ENCODE assay signal across 8 cellular contexts in genomic region chr1:170663441-170664282, GRCh38. TPM values are rescaled to one million over a fixed set of nuclear protein-coding genes. Genes with fewer than 3 reads are reported as not detected.
A peak's percentile ranks its signal among the peaks of the same experiment; 100 is the strongest.
DNase-seq lines count a peak whose midpoint lies in the region; ATAC-seq, FAIRE-seq and TF ChIP-seq lines count a peak whose summit lies in the region.

PRRX1 (plus strand) TSS chr1:170664131; CDS start chr1:170664219, 88 bp downstream.

- no peaks in the 10 kb centered on the region; the same call in 1 of the 2 replicates for H3K9me3 ChIP-seq in IMR-90 (ENCODE audit: control insufficient read depth, insufficient read depth, low read length)

- TF ChIP-seq RAD21 in IMR-90 (IDR thresholded peaks at IDR 0.05; ENCODE audit: low read length) = no peak

- peak within 1 kb of the TSS; percentile 93 for H3K4me2 ChIP-seq in IMR-90 (ENCODE audit: low read depth, low read length)

- POLR2A ChIA-PET in IMR-90 (lab: Charles Lee; ENCODE audit: unreplicated experiment) = no interaction called here

- peak within 1 kb of the TSS; percentile 83 for H2AK9ac ChIP-seq in IMR-90 (replicated peaks; ENCODE audit: low read depth, low read length, poor library complexity)

- H2BK120ac ChIP-seq in IMR-90 (ENCODE audit: low read depth, low read length) = peak within 1 kb of the TSS; percentile 94

- no peaks in the 10 kb centered on the region for H3K27me3 ChIP-seq in IMR-90 (ENCODE audit: control insufficient read depth, insufficient read depth, low read length)

- BruUV-seq in IMR-90 (replicated peaks; lab: Mats Ljungman, UMichigan) = TSS peak; percentile 69

- no peaks in the 10 kb centered on the region for H3K9me1 ChIP-seq in IMR-90 (ENCODE audit: insufficient read depth, low read length)

- TF ChIP-seq POLR2A in IMR-90 (IDR thresholded peaks at IDR 0.05; ENCODE audit: low read depth, low read length) = 0 out of 2 replicates have a peak, but pooled peaks have one; percentile 21

- peak within 1 kb of the TSS; percentile 90 for H3K18ac ChIP-seq in IMR-90 (ENCODE audit: low read depth, low read length)

- H2AK5ac ChIP-seq in IMR-90 (ENCODE audit: low read depth, low read length) = peak within 1 kb of the TSS; percentile 56; the same call in 1 of the 2 replicates

- peaks cover 5 to 45% of the 10 kb centered on the region in 2 experiments; a peak in 3 of 4 replicates for H3K79me1 ChIP-seq in IMR-90 (ENCODE audit: low read depth in 1 of 2, low read length in 2 of 2)

- in situ Hi-C loops in IMR-90 (cut with MboI; ENCODE audit: low sequenced_read_pairs) = loop anchor here (10.0 to 25.0 kb wide), 3 partner anchors 129 to 726 kb away; partner anchors contain the start of gene GORAB

- H3K27ac ChIP-seq in 22Rv1 (0 out of 2 replicates have a peak within 1 kb of the TSS, but pooled peaks have one; percentile 13), IMR-90 (ENCODE audit: insufficient read depth, low read length) (peak within 1 kb of the TSS; percentile 80)

- TF ChIP-seq CTCF in 22Rv1 (IDR thresholded peaks at IDR 0.05) (no peak), IMR-90 (conservative IDR thresholded peaks at IDR 0.05; ENCODE audit: low read depth, low read length) (no peak), epithelial cell of esophagus (IDR thresholded peaks at IDR 0.05; ENCODE audit: insufficient read depth, low read depth, low read length, missing control alignments) (no peak), D721Med (IDR thresholded peaks at IDR 0.05; ENCODE audit: insufficient read depth, missing control alignments) (no peak)

- peak within 1 kb of the TSS; percentile 94 for H3K56ac ChIP-seq in IMR-90 (ENCODE audit: extremely low read depth, insufficient read depth, low read length)

- WGBS in IMR-90 (ENCODE audit: extremely low coverage in 2 of 2, insufficient read length in 1 of 2), 2 experiments = no CpG with 5 or more reads among the region's 26 CpGs

- intact Hi-C loops in IMR-90 (cut with micrococcal nuclease) = loop anchor here (1.0 to 10.0 kb wide), 11 partner anchors 101 to 734 kb away; partner anchors contain the start of gene KIFAP3
- intact Hi-C loops in left colon (cut with DNase I, micrococcal nuclease) = no loop called here

- CTCF ChIA-PET in IMR-90 (lab: Yijun Ruan, JAX) = interaction anchor here (1.0 kb wide), 1 partner anchor 102 kb away, joined by 3 read pairs; no protein-coding TSS in a partner anchor

- H3K23ac ChIP-seq in IMR-90 (ENCODE audit: low read depth, low read length) = peak within 1 kb of the TSS; percentile 94

- FAIRE-seq in D721Med (lab: Jason Lieb, UNC) = no peak

- dilution Hi-C loops in IMR-90 (cut with HindIII; ENCODE audit: low sequenced_read_pairs, unreplicated experiment) = no loop called here

- H3K4me3 ChIP-seq in IMR-90 (ENCODE audit: insufficient read depth, low read depth, low read length) (peak within 1 kb of the TSS; percentile 88), epithelial cell of esophagus (ENCODE audit: low read length) (peak within 1 kb of the TSS; percentile 23)

- H2BK5ac ChIP-seq in IMR-90 (ENCODE audit: low read depth, low read length, poor library complexity, severe bottlenecking) = peak within 1 kb of the TSS; percentile 89

- H2AFZ ChIP-seq in IMR-90 (replicated peaks; ENCODE audit: low read length, poor library complexity) = peak within 1 kb of the TSS; percentile 91

- peak within 1 kb of the TSS; percentile 71; the same call in 1 of the 3 replicates for H2BK15ac ChIP-seq in IMR-90 (ENCODE audit: low read depth, low read length)

- H2BK20ac ChIP-seq in IMR-90 (ENCODE audit: low read depth, low read length) = peak within 1 kb of the TSS; percentile 85

- peak within 1 kb of the TSS; percentile 78 for H4K91ac ChIP-seq in IMR-90 (ENCODE audit: insufficient read depth, low read depth, low read length)

- H3K4ac ChIP-seq in IMR-90 (ENCODE audit: low read depth, low read length) = peak within 1 kb of the TSS; percentile 91

- H4K20me1 ChIP-seq in IMR-90 (ENCODE audit: insufficient read depth, low read length) = no peaks in the 10 kb centered on the region

- H3K36me3 ChIP-seq in IMR-90 (ENCODE audit: control insufficient read depth, insufficient read depth, low read length) = peaks cover 8% of the 10 kb centered on the region; the same call in 1 of the 2 replicates

- no peak for ATAC-seq in IMR-90 (ENCODE audit: low read depth)
- ATAC-seq in left colon = no peak
- no peak for ATAC-seq in GM21737 (IDR thresholded peaks at IDR 0.05; ENCODE audit: unreplicated experiment)

- H4K5ac ChIP-seq in IMR-90 (ENCODE audit: low read depth, low read length) = peak within 1 kb of the TSS; percentile 93

- H4K8ac ChIP-seq in IMR-90 (ENCODE audit: low read depth in 2 of 2, low read length in 2 of 2) = peak within 1 kb of the TSS; percentile 79 to 94

- H3K9ac ChIP-seq in IMR-90 (ENCODE audit: low read depth, low read length) = peak within 1 kb of the TSS; percentile 86

- peaks cover 10% of the 10 kb centered on the region for H3K4me1 ChIP-seq in IMR-90 (ENCODE audit: control insufficient read depth, insufficient read depth, low read length)

- DNase-seq in IMR-90 (peak; percentile 46), epithelial cell of esophagus (ENCODE audit: low read depth) (no peak), myocyte (ENCODE audit: low read depth) (peak; percentile 44), D721Med (ENCODE audit: insufficient read length, low spot score) (no peak), left colon (no peak)
- DNase-seq in stimulated activated CD4-positive, alpha-beta T cell treated with anti-CD3 and anti-CD28 coated beads, Interleukin-4, amount 100 ng/mL, for 24 hours = no peak

- peak within 1 kb of the TSS; percentile 97 for H3K14ac ChIP-seq in IMR-90 (replicated peaks; ENCODE audit: low read depth, low read length)

TF ChIP-seq in IMR-90, 13 proteins besides CTCF, POLR2A, EP300 and RAD21:
- TF ChIP-seq CEBPB (IDR thresholded peaks at IDR 0.05; ENCODE audit: low read depth, low read length) (no peak), BHLHE40 (IDR thresholded peaks at IDR 0.05; ENCODE audit: low read depth, low read length) (0 out of 2 replicates have a peak, but pooled peaks have one; percentile 6), NFE2L2 (IDR thresholded peaks at IDR 0.05; ENCODE audit: low read depth, low read length) (no peak), RFX5 (IDR thresholded peaks at IDR 0.05; ENCODE audit: low read depth, low read length) (no peak), MXI1 (IDR thresholded peaks at IDR 0.05; ENCODE audit: borderline replicate concordance, low read depth, low read length) (no peak), CHD1 (IDR thresholded peaks at IDR 0.05; ENCODE audit: low read depth, low read length) (no peak), MAZ (IDR thresholded peaks at IDR 0.05; ENCODE audit: borderline replicate concordance, low read depth, low read length) (no peak)

RNA-seq across cellular contexts. Expression of gene PRRX1, which starts in this region (rescaled TPM):
- total RNA-seq in IMR-90 (2012; rRNA removed) = 65.4 and 82.8 TPM in 2 replicates
- 50.0 and 54.7 TPM in 2 replicates for polyA plus RNA-seq in IMR-90 (2012; rRNA removed)
- polyA plus RNA-seq in IMR-90 (2012; cell fraction: cytosol; rRNA removed) = 21.0 and 21.4 TPM in 2 replicates
- 21.1 and 49.1 TPM in 2 replicates for polyA plus RNA-seq in IMR-90 (2012; cell fraction: nucleus; rRNA removed; ENCODE audit: low replicate concordance)
- total RNA-seq in myocyte = 51.2 and 55.7 TPM in 2 replicates
- polyA plus RNA-seq in myocyte (2012) = 4.4 TPM
- total RNA-seq in left colon = 1 to 10 TPM; 1.5 to 3.0 TPM

Comparison
In these comparisons a context has a peak if more than half of its experiments do, and no peak if none do; other contexts are left out.
1. RNA of gene PRRX1 (total RNA-seq): 65.4 to 82.8 TPM in IMR-90 and 51.2 to 55.7 TPM in myocyte; 1.5 to 3.0 TPM in left colon; every median in the first group is over 10 times any median in the second.
2. DNase-seq: peak in IMR-90 (single experiment) and myocyte (single experiment); none in epithelial cell of esophagus (single experiment), D721Med (single experiment), left colon (0 of 2) and stimulated activated CD4-positive, alpha-beta T cell treated with anti-CD3 and anti-CD28 coated beads, Interleukin-4, amount 100 ng/mL, for 24 hours (single experiment).